9 cellular contexts compared by ENCODE assay signal in the genomic region with DNA sequence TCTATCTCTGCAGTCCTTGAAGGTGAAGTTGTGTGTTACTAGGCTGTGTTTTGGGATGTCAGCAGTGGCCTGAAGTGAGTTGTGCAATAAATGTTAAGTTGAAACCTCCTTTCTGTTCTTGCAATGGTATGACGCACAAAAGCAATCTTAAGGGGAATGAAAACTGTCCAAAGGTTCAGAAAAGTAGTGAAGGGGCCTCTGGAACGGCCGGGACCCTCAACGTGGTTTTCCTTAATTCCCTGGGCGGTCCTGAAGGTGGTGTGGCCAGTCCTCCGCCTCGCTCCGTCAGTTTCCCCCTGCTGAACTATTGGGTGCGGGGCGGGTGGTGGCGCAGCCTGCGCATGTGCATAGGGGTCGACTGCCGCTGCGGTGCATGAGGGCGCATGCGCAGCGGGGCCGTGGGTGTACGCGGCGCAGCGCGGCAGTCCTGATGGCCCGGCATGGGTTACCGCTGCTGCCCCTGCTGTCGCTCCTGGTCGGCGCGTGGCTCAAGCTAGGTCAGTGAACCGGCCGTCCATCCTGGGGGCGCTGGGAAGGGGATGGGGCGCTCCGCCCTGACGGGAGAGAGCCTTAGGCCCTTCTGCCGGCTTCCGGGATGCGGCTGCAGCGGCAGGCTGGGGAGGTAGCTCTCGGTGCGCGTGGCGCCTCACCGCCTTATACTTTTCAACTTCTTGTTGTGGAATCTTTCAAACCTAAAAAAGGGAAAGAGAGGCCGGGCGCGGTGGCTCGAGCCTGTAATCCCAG. TPM values are rescaled to one million over a fixed set of nuclear protein-coding genes. Genes with fewer than 3 reads are reported as not detected.
A peak's percentile ranks its signal among the peaks of the same experiment; 100 is the strongest.
DNase-seq lines count a peak whose midpoint lies in the region; ATAC-seq, FAIRE-seq and TF ChIP-seq lines count a peak whose summit lies in the region.
"Had no signal": no experiment of that assay in that cellular context is flagged by ENCODE, and none has a peak within 500 bp of the region (broad histone marks: within the 10 kb centered on the region; RNA-seq: fewer than 3 reads in every experiment).

A gene (plus strand): TSS at position 405 of the 744 bp plus-strand sequence. CDS start 26 bp downstream, at position 431.

- H3K27me3 ChIP-seq in keratinocyte (ENCODE audit: control insufficient read depth, extremely low read depth, insufficient read depth, low read length), result no peaks in the 10 kb centered on the region

- peaks cover 28% of the 10 kb centered on the region for H3K4me1 ChIP-seq in keratinocyte (ENCODE audit: control insufficient read depth, extremely low read depth, insufficient read depth, low read length)

- peaks cover 10 to 30% of the 10 kb centered on the region in 2 experiments for H3K36me3 ChIP-seq in keratinocyte (ENCODE audit: control insufficient read depth in 2 of 2, extremely low read depth in 1 of 2, insufficient read depth in 2 of 2, low read length in 2 of 2)

- H3K79me2 ChIP-seq in keratinocyte (ENCODE audit: control insufficient read depth, insufficient read depth, low read length), result peaks cover 24% of the 10 kb centered on the region

- peak within 1 kb of the TSS; percentile 87 for H2AFZ ChIP-seq in keratinocyte (ENCODE audit: control insufficient read depth, low read length)

- ATAC-seq in GM19023 (IDR thresholded peaks at IDR 0.05; ENCODE audit: unreplicated experiment) (peak; percentile 91), HG03196 (IDR thresholded peaks at IDR 0.05; ENCODE audit: unreplicated experiment) (peak; percentile 88)
- peak; percentile 83 to 84 for ATAC-seq in activated CD4-positive, CD25-positive, alpha-beta regulatory T cell treated with anti-CD3 and anti-CD28 coated beads, Interleukin-2, amount 50 U/mL, for 24 hours
- ATAC-seq in central memory CD8-positive, alpha-beta T cell (replicated peaks; ENCODE audit: extremely low read depth, poor library complexity, severe bottlenecking), result peak; percentile 86

- no peaks in the 10 kb centered on the region for H3K9me3 Mint-ChIP-seq in central memory CD8-positive, alpha-beta T cell

- peak within 1 kb of the TSS; percentile 95 for H3K9ac ChIP-seq in keratinocyte (ENCODE audit: control insufficient read depth, extremely low read depth, insufficient read depth, low read length)

- no peaks in the 10 kb centered on the region for H3K9me3 ChIP-seq in keratinocyte (ENCODE audit: control insufficient read depth, low read depth, low read length)

- peaks cover 28% of the 10 kb centered on the region for H3K4me1 Mint-ChIP-seq in central memory CD8-positive, alpha-beta T cell

- peaks cover 53% of the 10 kb centered on the region for H3K36me3 Mint-ChIP-seq in central memory CD8-positive, alpha-beta T cell (ENCODE audit: insufficient read depth)

- H4K20me1 ChIP-seq in keratinocyte (ENCODE audit: control insufficient read depth, extremely low read depth, insufficient read depth, low read length), result peaks cover 6% of the 10 kb centered on the region

- no peaks in the 10 kb centered on the region for H3K27me3 Mint-ChIP-seq in central memory CD8-positive, alpha-beta T cell

- peak; percentile 17; the same call in 1 of the 2 replicates for TF ChIP-seq CTCF in AG10803 (conservative IDR thresholded peaks at IDR 0.05; ENCODE audit: low read length)
- peak in 2 of 3 experiments; percentile 15 to 27 for TF ChIP-seq CTCF in keratinocyte (optimal IDR thresholded peaks at IDR 0.05 in 1 of 3, IDR thresholded peaks at IDR 0.05 in 1 of 3, conservative IDR thresholded peaks at IDR 0.05 in 1 of 3; ENCODE audit: extremely low read depth in 1 of 3, insufficient read depth in 2 of 3, low read length in 3 of 3)

- H3K4me3 ChIP-seq in AG10803 (ENCODE audit: low read length) (peak within 1 kb of the TSS; percentile 93), keratinocyte (ENCODE audit: control insufficient read depth in 2 of 3, extremely low read depth in 1 of 3, insufficient read depth in 2 of 3, low read depth in 1 of 3, low read length in 3 of 3) (peak within 1 kb of the TSS; percentile 84 to 88 (median 87))

- H3K9me1 ChIP-seq in keratinocyte (ENCODE audit: control insufficient read depth, extremely low read depth, insufficient read depth, low read length), result peaks cover 2% of the 10 kb centered on the region

- H3K4me2 ChIP-seq in keratinocyte (ENCODE audit: control insufficient read depth, extremely low read depth, insufficient read depth, low read depth, low read length), result peak within 1 kb of the TSS; percentile 75

- peak within 1 kb of the TSS; percentile 92 for H3K27ac ChIP-seq in keratinocyte (ENCODE audit: control insufficient read depth, insufficient read depth, low read length)

- H3K4me3 Mint-ChIP-seq in central memory CD8-positive, alpha-beta T cell, result peak within 1 kb of the TSS; percentile 92

- peak within 1 kb of the TSS; percentile 95 for H3K27ac Mint-ChIP-seq in central memory CD8-positive, alpha-beta T cell (ENCODE audit: low read depth)

- FAIRE-seq in keratinocyte (lab: Jason Lieb, UNC), result no peak
- FAIRE-seq: colon had no signal

- dilution Hi-C loops in keratinocyte (cut with MboI; ENCODE audit: extremely low pct_ligation_motif_present, low sequenced_read_pairs), result no loop called here

- DNase-seq in AG10803 (ENCODE audit: low read depth) (peak; percentile 85), NCI-H446 treated with DMSO at 0.1 percent for 48 hours (lab: John Stamatoyannopoulos, UW) (peak; percentile 71), keratinocyte (ENCODE audit: low read depth, low spot score) (no peak)
- DNase-seq in central memory CD8-positive, alpha-beta T cell (ENCODE audit: low spot score in 2 of 2), result peak; percentile 79 to 86
- DNase-seq in stimulated activated CD4-positive, alpha-beta T cell treated with anti-CD3 and anti-CD28 coated beads, Interleukin-15, amount 100 ng/mL, for 1 hour (ENCODE audit: low read depth in 1 of 2, low spot score in 1 of 2), result peak; percentile 83 to 89

RNA-seq across cellular contexts. Expression of the gene that starts here (rescaled TPM):
- polyA plus RNA-seq in keratinocyte, result 59.0 to 112 TPM (median 73.8 TPM) in 3 replicates
- 26.4 TPM for polyA plus RNA-seq in keratinocyte (2011; ENCODE audit: low read depth)
- 65.6 and 70.9 TPM in 2 replicates for polyA plus RNA-seq in keratinocyte (2011; cell fraction: cytosol; rRNA removed)
- polyA plus RNA-seq in keratinocyte (2011; cell fraction: nucleus; rRNA removed), result 188 and 194 TPM in 2 replicates
- polyA plus RNA-seq in keratinocyte (2012; ENCODE audit: low replicate concordance), result 81.6 and 105 TPM in 2 replicates
- 66.1 to 110 TPM (median 74.1 TPM) in 3 replicates for polyA minus RNA-seq in keratinocyte
- 79.8 TPM for polyA minus RNA-seq in keratinocyte (2011; cell fraction: cytosol; rRNA and poly(A)+ RNA removed)
- 68.1 and 88.8 TPM in 2 replicates for polyA minus RNA-seq in keratinocyte (2011; cell fraction: nucleus; rRNA and poly(A)+ RNA removed)
